ENCODE assay signal across 18 cellular contexts in genomic region chr1:109924316-109924715, GRCh38. TPM values are rescaled to one million over a fixed set of nuclear protein-coding genes. Genes with fewer than 3 reads are reported as not detected.
DNase-seq lines count a peak whose midpoint lies in the region; ATAC-seq, FAIRE-seq and TF ChIP-seq lines count a peak whose summit lies in the region.
"Had no signal": no experiment of that assay in that cellular context is flagged by ENCODE, and none has a peak within 500 bp of the region (broad histone marks: within the 10 kb centered on the region; RNA-seq: fewer than 3 reads in every experiment).

No MANE protein-coding gene starts in this region.

- H2AFZ ChIP-seq in KMS-11 (ENCODE audit: low read depth) = no peak overlapping the region
- H2AFZ ChIP-seq in GM12878 (ENCODE audit: control insufficient read depth, low read depth, low read length) = no peak overlapping the region
- H2AFZ ChIP-seq: hepatocyte, PC-9 had no signal

- H3K27ac Mint-ChIP-seq in neural crest cell (ENCODE audit: unreplicated experiment) (peak overlapping the region; percentile 43), T-helper 17 cell (no peak overlapping the region)
- H3K27ac Mint-ChIP-seq: dendritic cell treated with granulocyte-macrophage colony-stimulating factor and Interleukin-4, amounts not matched to agents 40 ng/mL and 50 ng/mL, for 4 days; stimulated activated naive CD8-positive, alpha-beta T cell treated with anti-CD3 and anti-CD28 coated beads, Interleukin-15, Interleukin-2, amounts not matched to agents 100 ng/mL and 50 ng/mL, for 24 hours had no signal

- peaks cover 11% of the 10 kb centered on the region for H3K4me1 Mint-ChIP-seq in neural crest cell
- H3K4me1 Mint-ChIP-seq in T-helper 17 cell = peaks cover 18% of the 10 kb centered on the region

- TF ChIP-seq POLR2A in GM12878 (IDR thresholded peaks at IDR 0.05; ENCODE audit: low read depth, low read length) = peak; percentile 23; the same call in 1 of the 2 replicates

- SMC1A ChIA-PET in GM12878 (lab: Charles Lee; ENCODE audit: uncharacterized antibody, unreplicated experiment) = interaction anchor here (0.9 kb wide), 1 partner anchor 54 kb away, joined by 3 read pairs; no protein-coding TSS in a partner anchor

- no peaks in the 10 kb centered on the region for H3K27me3 Mint-ChIP-seq in neural crest cell (ENCODE audit: low read depth)
- H3K27me3 Mint-ChIP-seq in T-helper 17 cell = no peaks in the 10 kb centered on the region
- H3K27me3 Mint-ChIP-seq: stimulated activated naive CD8-positive, alpha-beta T cell treated with anti-CD3 and anti-CD28 coated beads, Interleukin-15, Interleukin-2, amounts not matched to agents 100 ng/mL and 50 ng/mL, for 24 hours had no signal

- POLR2A ChIA-PET in GM12878 (lab: Charles Lee) = no interaction called here

- H3K4me3 ChIP-seq in KMS-11 (IDR thresholded peaks at IDR 0.05; ENCODE audit: insufficient read depth, low read depth, low read length) (peak overlapping the region; percentile 78), GM12878 (no peak overlapping the region)
- H3K4me3 ChIP-seq: hepatocyte, pancreas, PC-9, smooth muscle cell had no signal

- no peaks in the 10 kb centered on the region for H3K9me3 Mint-ChIP-seq in neural crest cell
- H3K9me3 Mint-ChIP-seq: dendritic cell treated with granulocyte-macrophage colony-stimulating factor and Interleukin-4, amounts not matched to agents 40 ng/mL and 50 ng/mL, for 4 days; stimulated activated naive CD8-positive, alpha-beta T cell treated with anti-CD3 and anti-CD28 coated beads, Interleukin-15, Interleukin-2, amounts not matched to agents 100 ng/mL and 50 ng/mL, for 24 hours had no signal

- H3K27me3 ChIP-seq in KMS-11 (ENCODE audit: insufficient read depth, low read depth) = no peaks in the 10 kb centered on the region
- H3K27me3 ChIP-seq in GM12878 (replicated peaks in 1 of 2; ENCODE audit: control insufficient read depth in 2 of 2, insufficient read depth in 2 of 2, low read length in 1 of 2) = no peaks in the 10 kb centered on the region
- H3K27me3 ChIP-seq: hepatocyte, pancreas had no signal

- H3K79me2 ChIP-seq in KMS-11 (ENCODE audit: insufficient read depth, low read depth) = no peaks in the 10 kb centered on the region
- no peaks in the 10 kb centered on the region for H3K79me2 ChIP-seq in GM12878 (ENCODE audit: control insufficient read depth, insufficient read depth, low read length)
- H3K79me2 ChIP-seq: hepatocyte had no signal

- H4K20me1 ChIP-seq in KMS-11 (ENCODE audit: insufficient read depth) (no peaks in the 10 kb centered on the region), GM12878 (ENCODE audit: control insufficient read depth, insufficient read depth) (no peaks in the 10 kb centered on the region; the same call in 1 of the 2 replicates)

- intact Hi-C loops in GM12878 (cut with micrococcal nuclease; ENCODE audit: unreplicated experiment) = no loop called here

- H3K4me3 Mint-ChIP-seq in neural crest cell = no peak overlapping the region
- H3K4me3 Mint-ChIP-seq in T-helper 17 cell = no peak overlapping the region
- H3K4me3 Mint-ChIP-seq: dendritic cell treated with granulocyte-macrophage colony-stimulating factor and Interleukin-4, amounts not matched to agents 40 ng/mL and 50 ng/mL, for 4 days; stimulated activated naive CD8-positive, alpha-beta T cell treated with anti-CD3 and anti-CD28 coated beads, Interleukin-15, Interleukin-2, amounts not matched to agents 100 ng/mL and 50 ng/mL, for 24 hours had no signal

- no peak for ATAC-seq in GM12878
- no peak for ATAC-seq in T-helper 17 cell
- ATAC-seq: pancreas had no signal

- H3K36me3 Mint-ChIP-seq in neural crest cell (ENCODE audit: low read depth) = peaks cover 22% of the 10 kb centered on the region
- peaks cover 22% of the 10 kb centered on the region for H3K36me3 Mint-ChIP-seq in T-helper 17 cell (ENCODE audit: low read depth)

- TF ChIP-seq CTCF in KMS-11 (conservative IDR thresholded peaks at IDR 0.05; ENCODE audit: low read depth, low read length) (no peak), GM12878 (IDR thresholded peaks at IDR 0.05 in 2 of 3, conservative IDR thresholded peaks at IDR 0.05 in 1 of 3; ENCODE audit: control insufficient read depth in 2 of 3, extremely low read depth in 1 of 3, insufficient read depth in 1 of 3, low read depth in 3 of 3, low read length in 3 of 3) (no peak), neural crest cell (conservative IDR thresholded peaks at IDR 0.05) (no peak)

- H3K36me3 ChIP-seq in KMS-11 (ENCODE audit: insufficient read depth) = no peaks in the 10 kb centered on the region
- H3K36me3 ChIP-seq in GM12878 (ENCODE audit: control insufficient read depth in 2 of 2, insufficient read depth in 2 of 2, low read length in 1 of 2) = peaks cover 13 to 30% of the 10 kb centered on the region in 2 experiments
- H3K36me3 ChIP-seq: WERI-Rb-1 had no signal

- DNase-seq in NCI-H146 (lab: John Stamatoyannopoulos, UW) (peak; percentile 19), NCI-H146 treated with DMSO at 0.1 percent for 48 hours (lab: John Stamatoyannopoulos, UW; ENCODE audit: unreplicated experiment) (no peak), GM12878 (ENCODE audit: low read depth, low spot score) (no peak), neural crest cell (ENCODE audit: low read depth, low spot score) (no peak), NCI-H1436 treated with DMSO at 0.1 percent for 48 hours (lab: John Stamatoyannopoulos, UW) (no peak), HTR-8/SVneo (ENCODE audit: insufficient read length, low spot score) (no peak), T-helper 17 cell (no peak)
- DNase-seq: activated T-cell treated with anti-CD3 and anti-CD28 coated beads, Interleukin-2, amount 50 U/mL, for 48 hours; NCI-H187; NCI-H510A treated with DMSO at 0.1 percent for 48 hours; PC-9; WERI-Rb-1 had no signal

- no peak for TF ChIP-seq RAD21 in GM12878 (IDR thresholded peaks at IDR 0.05; ENCODE audit: insufficient read depth, low read depth, low read length)

- H3K27ac ChIP-seq in KMS-11 = no peak overlapping the region
- no peak overlapping the region for H3K27ac ChIP-seq in GM12878 (ENCODE audit: control insufficient read depth, insufficient read depth)
- H3K27ac ChIP-seq: hepatocyte, pancreas, PC-9, WERI-Rb-1 had no signal

- in situ Hi-C loops in GM12878 (cut with MboI) = no loop called here

- RAD21 ChIA-PET in GM12878 (lab: Charles Lee; ENCODE audit: unreplicated experiment) = interaction anchor here (2.6 kb wide), 1 partner anchor 60 kb away, joined by 11 read pairs; the partner anchor contains the start of gene AHCYL1

- H3K4me1 ChIP-seq in KMS-11 (ENCODE audit: low read depth, poor library complexity, severe bottlenecking) (no peaks in the 10 kb centered on the region), GM12878 (ENCODE audit: control insufficient read depth, insufficient read depth, low read length) (no peaks in the 10 kb centered on the region)

- TF ChIP-seq EP300 in GM12878 (IDR thresholded peaks at IDR 0.05; ENCODE audit: borderline replicate concordance in 1 of 2, control insufficient read depth in 1 of 2, low read depth in 2 of 2, low read length in 2 of 2) = no peak

- H3K4me2 ChIP-seq in KMS-11 (peak overlapping the region; percentile 30; the same call in 1 of the 2 replicates), GM12878 (ENCODE audit: control insufficient read depth, insufficient read depth) (no peak overlapping the region)
- H3K4me2 ChIP-seq: hepatocyte, PC-9, smooth muscle cell had no signal

- FAIRE-seq in GM12878 (lab: Jason Lieb, UNC) (no peak), HTR-8/SVneo (lab: Jason Lieb, UNC) (no peak)
- FAIRE-seq: pancreas had no signal

- 58% methylated on average over 5 of the region's 5 CpGs for WGBS in GM12878 (ENCODE audit: insufficient coverage, insufficient replicate concordance, low lambda C conversion rate, missing lambda C conversion rate)

- H3K9me3 ChIP-seq in GM12878 (replicated peaks; ENCODE audit: control insufficient read depth, insufficient read depth, low read length) = no peaks in the 10 kb centered on the region
- H3K9me3 ChIP-seq in T-helper 17 cell (ENCODE audit: control insufficient read depth, low read length, poor library complexity, severe bottlenecking) = no peaks in the 10 kb centered on the region
- H3K9me3 ChIP-seq: pancreas had no signal

- peak overlapping the region; percentile 9; the same call in 1 of the 2 replicates for H3K9ac ChIP-seq in KMS-11
- H3K9ac ChIP-seq in GM12878 (ENCODE audit: control insufficient read depth, insufficient read depth, low read length) = no peak overlapping the region

- no TSS peak for BruUV-seq in GM12878 (replicated peaks; lab: Mats Ljungman, UMichigan)

- CTCF ChIA-PET in GM12878 (lab: Yijun Ruan, JAX) = interaction anchor here (0.6 to 1.4 kb wide), 3 partner anchors 57 to 87 kb away, joined by 3 to 4 read pairs (median 3); no protein-coding TSS in a partner anchor

TF ChIP-seq in GM12878, 131 proteins besides CTCF, POLR2A, EP300 and RAD21 (continues in another document):
- no peak for TF ChIP-seq POU2F2 (IDR thresholded peaks at IDR 0.05; ENCODE audit: borderline replicate concordance, low read depth, low read length)
- TF ChIP-seq USF1 (IDR thresholded peaks at IDR 0.05; ENCODE audit: borderline replicate concordance, extremely low read length, insufficient read depth, low read depth, low read length) = no peak
- TF ChIP-seq ZBED1 (IDR thresholded peaks at IDR 0.05; ENCODE audit: borderline replicate concordance) = no peak

RNA-seq across cellular contexts. Expression of gene CSF1, which starts 13.7 kb away (rescaled TPM):
- total RNA-seq in GM12878 (2013; cell fraction: nucleolus; rRNA removed) = 20.4 and 22.4 TPM in 2 replicates
- total RNA-seq in GM12878 (2014; rRNA removed) (12.6 and 13.6 TPM in 2 replicates), GM12878 (2014; rRNA removed; fragmentation: Illumina TruSeq; extraction: Trizol) (8.2 and 8.5 TPM in 2 replicates), GM12878 (2021) (30.7 and 31.5 TPM in 2 replicates), neural crest cell (16.0 and 17.9 TPM in 2 replicates), T-helper 17 cell (10 to 100 TPM; 15.4 to 20.3 TPM)
- polyA plus RNA-seq in GM12878 (2011; ENCODE audit: low read depth) = 3.8 TPM
- polyA plus RNA-seq in GM12878 (2011; rRNA removed) (20.0 and 32.4 TPM in 2 replicates), GM12878 (2014; fragmentation: Illumina TruSeq; extraction: Trizol) (7.9 and 12.4 TPM in 2 replicates), GM12878 (2014; fragmentation: Nextera tagmentation; extraction: Ambion mirVana) (1 to 10 TPM; 1.2 to 2.0 TPM), GM12878 (2014; rRNA removed) (20.4 and 21.2 TPM in 2 replicates), GM12878 (2016; fragmentation: Nextera tagmentation; extraction: Ambion mirVana) (10 to 100 TPM; 12.2 to 17.2 TPM)
- 24.3 and 31.2 TPM in 2 replicates for polyA plus RNA-seq in GM12878 (2011; cell fraction: cytosol; rRNA removed)
- 46.1 and 50.0 TPM in 2 replicates for polyA plus RNA-seq in GM12878 (2011; cell fraction: nucleus; rRNA removed)
- 9.1 and 14.2 TPM in 2 replicates for polyA plus RNA-seq in GM12878 (2012)
- polyA minus RNA-seq in GM12878 (2011; rRNA and poly(A)+ RNA removed) = 17.7 and 19.2 TPM in 2 replicates
- polyA minus RNA-seq in GM12878 (2011; cell fraction: cytosol; rRNA and poly(A)+ RNA removed) = 10.2 and 17.6 TPM in 2 replicates
- 11.1 and 18.2 TPM in 2 replicates for polyA minus RNA-seq in GM12878 (2011; cell fraction: nucleus; rRNA and poly(A)+ RNA removed)
